15 cellular contexts compared by ENCODE assay signal in the genomic region with DNA sequence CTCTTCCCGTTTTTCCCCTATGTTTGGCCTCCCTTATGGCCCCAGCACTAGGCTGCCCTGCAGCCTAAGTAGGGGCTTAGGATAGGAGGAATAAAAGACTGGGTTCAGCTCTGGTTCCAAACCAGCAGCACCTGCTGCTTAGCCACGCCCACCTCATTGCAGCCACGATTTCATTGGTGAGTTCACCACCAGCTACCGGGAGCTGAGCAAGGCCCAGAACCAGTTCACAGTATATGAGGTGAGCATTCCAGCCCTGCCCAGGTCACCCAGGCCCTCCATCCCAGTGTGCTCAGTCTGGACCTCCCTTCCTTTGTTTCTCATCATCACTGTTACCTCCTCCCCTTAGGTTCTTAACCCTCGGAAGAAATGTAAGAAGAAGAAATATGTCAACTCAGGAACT. TPM values are rescaled to one million over a fixed set of nuclear protein-coding genes. Genes with fewer than 3 reads are reported as not detected.
DNase-seq lines count a peak whose midpoint lies in the region; ATAC-seq lines count a peak whose summit lies in the region.
"Had no signal": no experiment of that assay in that cellular context is flagged by ENCODE, and none has a peak within 500 bp of the region (broad histone marks: within the 10 kb centered on the region; RNA-seq: fewer than 3 reads in every experiment).

No MANE protein-coding gene starts in this region.

- H3K36me3 Mint-ChIP-seq in T-cell = no peaks in the 10 kb centered on the region
- no peaks in the 10 kb centered on the region for H3K36me3 Mint-ChIP-seq in activated T-cell treated with anti-CD3 and anti-CD28 coated beads, Interleukin-2, amount 50 U/mL, for 24 hours (ENCODE audit: low read depth)
- H3K36me3 Mint-ChIP-seq: activated CD8-positive, alpha-beta memory T cell treated with anti-CD3 and anti-CD28 coated beads, Interleukin-2, amount 10 ng/mL, durations not matched to agents 7 days and 5 days; activated naive CD8-positive, alpha-beta T cell treated with anti-CD3 and anti-CD28 coated beads for 36 hours had no signal

- H3K9me3 Mint-ChIP-seq in T-cell = no peaks in the 10 kb centered on the region
- no peaks in the 10 kb centered on the region for H3K9me3 Mint-ChIP-seq in activated T-cell treated with anti-CD3 and anti-CD28 coated beads, Interleukin-2, amount 50 U/mL, for 24 hours
- H3K9me3 Mint-ChIP-seq: activated naive CD8-positive, alpha-beta T cell treated with anti-CD3 and anti-CD28 coated beads for 36 hours had no signal

- POLR2A ChIA-PET in T-cell (lab: Charles Lee) = no interaction called here

- CTCF ChIA-PET in T-cell (lab: Charles Lee) = interaction anchor here in 1 of 2 donors (0.6 kb wide), 1 partner anchor 11 kb away, joined by 3 read pairs; no protein-coding TSS in a partner anchor

- H3K27ac Mint-ChIP-seq in T-cell = no peak overlapping the region
- no peak overlapping the region for H3K27ac Mint-ChIP-seq in activated T-cell treated with anti-CD3 and anti-CD28 coated beads, Interleukin-2, amount 50 U/mL, for 24 hours
- H3K27ac Mint-ChIP-seq: activated CD8-positive, alpha-beta memory T cell treated with anti-CD3 and anti-CD28 coated beads, Interleukin-2, amount 10 ng/mL, durations not matched to agents 7 days and 5 days; activated naive CD8-positive, alpha-beta T cell treated with anti-CD3 and anti-CD28 coated beads for 36 hours; B cell had no signal

- H3K4me3 Mint-ChIP-seq in T-cell = no peak overlapping the region
- H3K4me3 Mint-ChIP-seq in activated T-cell treated with anti-CD3 and anti-CD28 coated beads, Interleukin-2, amount 50 U/mL, for 24 hours = no peak overlapping the region
- H3K4me3 Mint-ChIP-seq: activated CD8-positive, alpha-beta memory T cell treated with anti-CD3 and anti-CD28 coated beads, Interleukin-2, amount 10 ng/mL, durations not matched to agents 7 days and 5 days; activated naive CD8-positive, alpha-beta T cell treated with anti-CD3 and anti-CD28 coated beads for 36 hours; B cell had no signal

- DNase-seq in NCI-H82 (lab: John Stamatoyannopoulos, UW) (peak; percentile 29), NCI-H82 treated with DMSO at 0.1 percent for 48 hours (lab: John Stamatoyannopoulos, UW; ENCODE audit: unreplicated experiment) (no peak), NCI-H774 (lab: John Stamatoyannopoulos, UW) (peak; percentile 34), ecto neural progenitor cell (ENCODE audit: low spot score) (peak; percentile 62), sciatic nerve (ENCODE audit: low spot score) (no peak), T-cell (no peak), nucleus accumbens (lab: John Stamatoyannopoulos, UW) (no peak)
- no peak for DNase-seq in activated T-cell treated with anti-CD3 and anti-CD28 coated beads, Interleukin-2, amount 50 U/mL, for 24 hours
- DNase-seq: glutamatergic neuron, NCI-H1048, T-helper 9 cell had no signal

- intact Hi-C loops in sciatic nerve (cut with DNase I) = no loop called here

- H3K27me3 Mint-ChIP-seq in T-cell = peaks cover 0 to 5% of the 10 kb centered on the region in 2 donors
- H3K27me3 Mint-ChIP-seq in activated T-cell treated with anti-CD3 and anti-CD28 coated beads, Interleukin-2, amount 50 U/mL, for 24 hours = no peaks in the 10 kb centered on the region
- H3K27me3 Mint-ChIP-seq: activated CD8-positive, alpha-beta memory T cell treated with anti-CD3 and anti-CD28 coated beads, Interleukin-2, amount 10 ng/mL, durations not matched to agents 7 days and 5 days; activated naive CD8-positive, alpha-beta T cell treated with anti-CD3 and anti-CD28 coated beads for 36 hours had no signal

- H3K4me1 Mint-ChIP-seq in T-cell = peaks cover 12 to 16% (median 14%) of the 10 kb centered on the region in 3 donors
- H3K4me1 Mint-ChIP-seq in activated T-cell treated with anti-CD3 and anti-CD28 coated beads, Interleukin-2, amount 50 U/mL, for 24 hours (ENCODE audit: low read depth) = peaks cover 15% of the 10 kb centered on the region
- H3K4me1 Mint-ChIP-seq: activated CD8-positive, alpha-beta memory T cell treated with anti-CD3 and anti-CD28 coated beads, Interleukin-2, amount 10 ng/mL, durations not matched to agents 7 days and 5 days; activated naive CD8-positive, alpha-beta T cell treated with anti-CD3 and anti-CD28 coated beads for 36 hours had no signal

- ATAC-seq in sciatic nerve (peak; percentile 36), T-cell (replicated peaks in 1 of 4) (no peak)

RNA-seq across cellular contexts. Expression of a gene that starts 11.5 kb away (rescaled TPM):
- total RNA-seq in sciatic nerve = not detected
- total RNA-seq in T-cell = 1 to 10 TPM in 1 of 5 donors, under 1 TPM in 3, not detected in 1; 0.19 to 1.5 (median 0.24) TPM
- total RNA-seq: activated CD8-positive, alpha-beta memory T cell treated with anti-CD3 and anti-CD28 coated beads, Interleukin-2, amount 10 ng/mL, durations not matched to agents 7 days and 5 days; activated naive CD8-positive, alpha-beta T cell treated with anti-CD3 and anti-CD28 coated beads for 36 hours; ovary had no signal

RNA-seq across cellular contexts. Expression of a gene that starts 16.4 kb away (rescaled TPM):
- total RNA-seq in sciatic nerve (19.8 TPM), T-cell (10 to 100 TPM; 28.6 to 46.3 (median 39.0) TPM)

RNA-seq across cellular contexts. Expression of a gene that starts 34.6 kb away (rescaled TPM):
- total RNA-seq in sciatic nerve = 31.2 TPM
- 10 to 100 TPM; 18.3 to 41.3 (median 38.1) TPM for total RNA-seq in T-cell

RNA-seq across cellular contexts. Expression of a gene that starts 54.6 kb away (rescaled TPM):
- total RNA-seq in sciatic nerve (26.9 TPM), T-cell (1 to 10 TPM; 1.1 to 1.7 (median 1.3) TPM)

Comparison
In these comparisons a context has a peak if more than half of its experiments do, and no peak if none do; other contexts are left out.
1. DNase-seq: peak in NCI-H82 (single experiment), NCI-H774 (single experiment) and ecto neural progenitor cell (single experiment); none in NCI-H82 treated with DMSO at 0.1 percent for 48 hours (single experiment), sciatic nerve (single experiment), T-cell (0 of 34), nucleus accumbens (0 of 56) and activated T-cell treated with anti-CD3 and anti-CD28 coated beads, Interleukin-2, amount 50 U/mL, for 24 hours (single experiment).